24 cellular contexts compared by ENCODE assay signal in the genomic region with DNA sequence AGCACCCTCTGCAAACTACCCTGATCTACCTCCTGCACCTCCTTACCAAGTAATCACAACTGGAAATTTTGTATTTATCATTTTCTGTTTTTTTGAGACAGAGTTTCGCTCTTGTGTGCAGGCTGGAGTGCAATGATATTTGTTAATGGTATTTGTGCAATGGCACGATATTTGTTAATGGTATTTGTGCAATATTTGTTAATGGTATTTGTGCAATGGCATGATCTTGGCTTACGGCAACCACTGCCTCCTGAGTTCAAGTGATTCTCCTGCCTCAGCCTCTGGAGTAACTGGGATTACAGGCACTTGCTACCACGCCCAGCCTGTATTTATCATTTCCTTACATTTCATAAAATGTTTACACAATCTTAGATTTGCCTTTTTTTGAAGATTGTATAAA. TPM values are rescaled to one million over a fixed set of nuclear protein-coding genes. Genes with fewer than 3 reads are reported as not detected.
DNase-seq lines count a peak whose midpoint lies in the region; ATAC-seq, FAIRE-seq and TF ChIP-seq lines count a peak whose summit lies in the region.
"Had no signal": no experiment of that assay in that cellular context is flagged by ENCODE, and none has a peak within 500 bp of the region (broad histone marks: within the 10 kb centered on the region; RNA-seq: fewer than 3 reads in every experiment).

No MANE protein-coding gene starts in this region.

- in situ Hi-C loops in HepG2 (cut with HindIII; ENCODE audit: extremely low pct_ligation_motif_present, low pct_unique_long_range_greater_than_20kb), result no loop called here

- no peak for TF ChIP-seq CTCF in HepG2 (CRISPR knock-in tag; IDR thresholded peaks at IDR 0.05)
- TF ChIP-seq CTCF in neutrophil (IDR thresholded peaks at IDR 0.05), result no peak
- no peak for TF ChIP-seq CTCF in activated CD8-positive, alpha-beta T cell treated with anti-CD3 and anti-CD28 coated beads for 36 hours (IDR thresholded peaks at IDR 0.05)

- H3K9me3 Mint-ChIP-seq in activated CD8-positive, alpha-beta T cell treated with anti-CD3 and anti-CD28 coated beads for 36 hours, result no peaks in the 10 kb centered on the region

- no peak overlapping the region for H3K9ac ChIP-seq in HepG2 (ENCODE audit: insufficient read depth, low read depth, low read length)

- no peak overlapping the region for H3K27ac Mint-ChIP-seq in activated CD8-positive, alpha-beta T cell treated with anti-CD3 and anti-CD28 coated beads for 36 hours

- POLR2A ChIA-PET in HepG2 (lab: Yijun Ruan, JAX), result interaction anchor here (0.5 kb wide), 1 partner anchor 1005 kb away, joined by 4 read pairs; no protein-coding TSS in a partner anchor
- POLR2A ChIA-PET in activated CD8-positive, alpha-beta T cell treated with anti-CD3 and anti-CD28 coated beads for 36 hours (lab: Charles Lee), result interaction anchor here (0.6 to 3.2 kb wide), 3 partner anchors 10 to 217 kb away, joined by 3 to 14 read pairs (median 3); a partner anchor contains a TSS

- no peaks in the 10 kb centered on the region for H3K79me2 ChIP-seq in HepG2 (ENCODE audit: insufficient read depth, low read length)

- H3K4me2 ChIP-seq in HepG2 (ENCODE audit: low read depth, low read length), result no peak overlapping the region

- H3K27me3 ChIP-seq in HepG2 (ENCODE audit: control insufficient read depth in 1 of 2, insufficient read depth in 2 of 2, low read length in 2 of 2) (peaks cover 0 to 2% of the 10 kb centered on the region in 2 experiments; a peak in 2 of 5 replicates), neutrophil (no peaks in the 10 kb centered on the region)
- H3K27me3 ChIP-seq: BE2C; BLaER1 treated with 17β-estradiol and CSF1 and Interleukin-3, amounts not matched to agents 10 nM and 100 nM had no signal

- H3K4me1 Mint-ChIP-seq in activated CD8-positive, alpha-beta T cell treated with anti-CD3 and anti-CD28 coated beads for 36 hours (ENCODE audit: low read depth), result peaks cover 39% of the 10 kb centered on the region

- TF ChIP-seq RAD21 in HepG2 (CRISPR knock-in tag; IDR thresholded peaks at IDR 0.05), result no peak

- TF ChIP-seq POLR2A in GM12892 (IDR thresholded peaks at IDR 0.05; ENCODE audit: low read depth, low read length) (no peak), HepG2 (IDR thresholded peaks at IDR 0.05; ENCODE audit: insufficient read depth in 1 of 2, low read depth in 2 of 2, low read length in 2 of 2) (no peak)

- H3K27ac ChIP-seq in HepG2 (ENCODE audit: extremely low read length, insufficient read depth, low read length), result no peak overlapping the region
- peak overlapping the region; percentile 47 for H3K27ac ChIP-seq in neutrophil
- H3K27ac ChIP-seq: A549 had no signal

- no peaks in the 10 kb centered on the region for H4K20me1 ChIP-seq in HepG2 (ENCODE audit: insufficient read depth, low read length)
- H4K20me1 ChIP-seq: BLaER1 treated with 17β-estradiol and CSF1 and Interleukin-3, amounts not matched to agents 10 nM and 100 nM had no signal

- H3K4me3 Mint-ChIP-seq in activated CD8-positive, alpha-beta T cell treated with anti-CD3 and anti-CD28 coated beads for 36 hours, result no peak overlapping the region
- H3K4me3 Mint-ChIP-seq: CD4-positive, alpha-beta memory T cell had no signal

- no peak overlapping the region for H3K4me3 ChIP-seq in HepG2 (replicated peaks in 1 of 3; ENCODE audit: insufficient read depth in 1 of 3, low read depth in 2 of 3, low read length in 3 of 3)
- no peak overlapping the region for H3K4me3 ChIP-seq in neutrophil (ENCODE audit: low read depth in 1 of 2, low read length in 1 of 2)
- H3K4me3 ChIP-seq: A549; BLaER1 treated with 17β-estradiol and CSF1 and Interleukin-3, amounts not matched to agents 10 nM and 100 nM; HAP-1 had no signal

- H3K36me3 ChIP-seq in HepG2 (replicated peaks in 1 of 2; ENCODE audit: control insufficient read depth in 1 of 2, insufficient read depth in 2 of 2, low read length in 2 of 2) (no peaks in the 10 kb centered on the region), neutrophil (no peaks in the 10 kb centered on the region)
- H3K36me3 ChIP-seq: BE2C; BLaER1 treated with 17β-estradiol and CSF1 and Interleukin-3, amounts not matched to agents 10 nM and 100 nM; HAP-1 had no signal

- CTCF ChIA-PET in HepG2 (lab: Yijun Ruan, JAX; ENCODE audit: low intra/inter-chr PET ratio, low total read pairs), result no interaction called here
- CTCF ChIA-PET in activated CD8-positive, alpha-beta T cell treated with anti-CD3 and anti-CD28 coated beads for 36 hours (lab: Charles Lee), result interaction anchor here (1.9 to 10.7 kb wide), 3 partner anchors 15 to 30 kb away, joined by 6 to 269 read pairs (median 9); no protein-coding TSS in a partner anchor

- DNase-seq in GM12892 (ENCODE audit: insufficient read length), result no peak
- DNase-seq in HepG2 (ENCODE audit: low spot score), result no peak
- no peak for DNase-seq in HCEC 1CT
- no peak for DNase-seq in activated CD8-positive, alpha-beta T cell treated with anti-CD3 and anti-CD28 coated beads for 36 hours
- DNase-seq in NCI-H2227 (lab: John Stamatoyannopoulos, UW; ENCODE audit: unreplicated experiment), result no peak
- DNase-seq: 8988T; ACHN; AML-193; BE2C; Calu3; CD4-positive, alpha-beta memory T cell; COR-L47; DMS53; DMS79 treated with DMSO at 0.1 percent for 48 hours; GF-D8; GOT3 had no signal

- intact Hi-C loops in HepG2 (cut with micrococcal nuclease; ENCODE audit: unreplicated experiment), result no loop called here
- intact Hi-C loops in activated CD8-positive, alpha-beta T cell treated with anti-CD3 and anti-CD28 coated beads for 36 hours (cut with micrococcal nuclease), result no loop called here

- no peak for ATAC-seq in HepG2
- no peak for ATAC-seq in activated CD8-positive, alpha-beta T cell treated with anti-CD3 and anti-CD28 coated beads for 36 hours
- ATAC-seq: A549 had no signal

- H3K9me3 ChIP-seq in HepG2 (ENCODE audit: low read length) (no peaks in the 10 kb centered on the region), neutrophil (no peaks in the 10 kb centered on the region)
- H3K9me3 ChIP-seq: A549; BE2C; BLaER1 treated with 17β-estradiol and CSF1 and Interleukin-3, amounts not matched to agents 10 nM and 100 nM; HAP-1 had no signal

- H3K27me3 Mint-ChIP-seq in activated CD8-positive, alpha-beta T cell treated with anti-CD3 and anti-CD28 coated beads for 36 hours, result no peaks in the 10 kb centered on the region

- BruUV-seq in HepG2 (replicated peaks; lab: Mats Ljungman, UMichigan), result no TSS peak

- no peaks in the 10 kb centered on the region for H3K36me3 Mint-ChIP-seq in activated CD8-positive, alpha-beta T cell treated with anti-CD3 and anti-CD28 coated beads for 36 hours (ENCODE audit: low read depth)
- H3K36me3 Mint-ChIP-seq: CD4-positive, alpha-beta memory T cell had no signal

- H3K4me1 ChIP-seq in HepG2 (ENCODE audit: insufficient read depth, low read length) (peaks cover 11% of the 10 kb centered on the region), neutrophil (ENCODE audit: control insufficient read depth in 1 of 2, insufficient read depth in 1 of 2, low read depth in 1 of 2, low read length in 1 of 2) (peaks cover 58 to 74% of the 10 kb centered on the region in 2 experiments)

- peak; percentile 42 for FAIRE-seq in GM12892 (lab: Jason Lieb, UNC)
- no peak for FAIRE-seq in HepG2 (lab: Jason Lieb, UNC)
- FAIRE-seq: A549, GM12891, H54 had no signal

- H2AFZ ChIP-seq in HepG2 (ENCODE audit: low read length), result no peak overlapping the region

- WGBS in HepG2 (ENCODE audit: low lambda C conversion rate), result 5% methylated on average over 4 of the region's 4 CpGs

- no peak for TF ChIP-seq EP300 in HepG2 (IDR thresholded peaks at IDR 0.05; ENCODE audit: low read depth in 2 of 2, low read length in 2 of 2)
- no peak for TF ChIP-seq EP300 in HepG2 (CRISPR knock-in tag; IDR thresholded peaks at IDR 0.05; ENCODE audit: borderline replicate concordance)

RNA-seq across cellular contexts. Expression of a gene that starts 5.7 kb away (rescaled TPM):
- polyA plus RNA-seq in GM12892 (2012; ENCODE audit: missing spikeins), result 17.4 TPM
- total RNA-seq in HepG2 (2016; rRNA removed; fragmentation: Illumina TruSeq; extraction: Trizol), result 28.4 and 33.8 TPM in 2 replicates
- total RNA-seq in HepG2 (2016; cell fraction: cytosol; rRNA removed; fragmentation: Illumina TruSeq; extraction: Trizol; ENCODE audit: low read depth), result 3.8 and 4.0 TPM in 2 replicates
- total RNA-seq in HepG2 (2016; cell fraction: insoluble cytoplasmic fraction; rRNA removed; fragmentation: Illumina TruSeq; extraction: Trizol), result 28.8 and 35.2 TPM in 2 replicates
- total RNA-seq in HepG2 (2016; cell fraction: membrane; rRNA removed; fragmentation: Illumina TruSeq; extraction: Trizol), result 10.9 and 13.5 TPM in 2 replicates
- total RNA-seq in HepG2 (2016; cell fraction: nucleus; rRNA removed; fragmentation: Illumina TruSeq; extraction: Trizol), result 19.3 and 24.6 TPM in 2 replicates
- polyA plus RNA-seq in HepG2 (2011; rRNA removed), result 17.7 and 24.4 TPM in 2 replicates
- polyA plus RNA-seq in HepG2 (2011; cell fraction: cytosol; rRNA removed), result 23.1 and 25.7 TPM in 2 replicates
- 23.3 and 25.9 TPM in 2 replicates for polyA plus RNA-seq in HepG2 (2011; cell fraction: nucleus; rRNA removed)
- polyA plus RNA-seq in HepG2 (2012), result 13.2 and 15.4 TPM in 2 replicates
- polyA plus RNA-seq in HepG2 (2016; cell fraction: cytosol; fragmentation: Illumina TruSeq; extraction: Trizol; ENCODE audit: low read depth), result 1.1 and 1.3 TPM in 2 replicates
- 29.8 and 32.2 TPM in 2 replicates for polyA plus RNA-seq in HepG2 (2016; cell fraction: insoluble cytoplasmic fraction; fragmentation: Illumina TruSeq; extraction: Trizol; ENCODE audit: low read depth)
- polyA plus RNA-seq in HepG2 (2016; cell fraction: membrane; fragmentation: Illumina TruSeq; extraction: Trizol; ENCODE audit: low read depth), result 3.2 and 4.2 TPM in 2 replicates
- 25.5 and 30.5 TPM in 2 replicates for polyA plus RNA-seq in HepG2 (2016; cell fraction: nucleus; fragmentation: Illumina TruSeq; extraction: Trizol; ENCODE audit: insufficient read depth, low read depth)
- polyA minus RNA-seq in HepG2 (2011; rRNA and poly(A)+ RNA removed; ENCODE audit: low replicate concordance), result 23.1 and 37.5 TPM in 2 replicates
- polyA minus RNA-seq in HepG2 (2011; cell fraction: cytosol; rRNA and poly(A)+ RNA removed), result 20.2 and 23.5 TPM in 2 replicates
- 20.9 and 33.4 TPM in 2 replicates for polyA minus RNA-seq in HepG2 (2011; cell fraction: nucleus; rRNA and poly(A)+ RNA removed)
- 10 to 100 TPM; 26.7 to 29.6 TPM for total RNA-seq in activated CD8-positive, alpha-beta T cell treated with anti-CD3 and anti-CD28 coated beads for 36 hours

RNA-seq across cellular contexts. Expression of a gene that starts 10.2 kb away (rescaled TPM):
- polyA plus RNA-seq in GM12892 (2012; ENCODE audit: missing spikeins), result not detected
- total RNA-seq in HepG2 (2016; rRNA removed; fragmentation: Illumina TruSeq; extraction: Trizol), result not detected in 2 replicates
- not detected in 2 replicates for total RNA-seq in HepG2 (2016; cell fraction: cytosol; rRNA removed; fragmentation: Illumina TruSeq; extraction: Trizol; ENCODE audit: low read depth)
- not detected in 2 replicates for total RNA-seq in HepG2 (2016; cell fraction: insoluble cytoplasmic fraction; rRNA removed; fragmentation: Illumina TruSeq; extraction: Trizol)
- total RNA-seq in HepG2 (2016; cell fraction: membrane; rRNA removed; fragmentation: Illumina TruSeq; extraction: Trizol), result not detected in 2 replicates
- not detected in 2 replicates for total RNA-seq in HepG2 (2016; cell fraction: nucleus; rRNA removed; fragmentation: Illumina TruSeq; extraction: Trizol)
- not detected in 2 replicates for polyA plus RNA-seq in HepG2 (2011; rRNA removed)
- polyA plus RNA-seq in HepG2 (2011; cell fraction: cytosol; rRNA removed), result not detected in 2 replicates
- not detected in 2 replicates for polyA plus RNA-seq in HepG2 (2011; cell fraction: nucleus; rRNA removed)
- not detected in 2 replicates for polyA plus RNA-seq in HepG2 (2012)
- not detected in 2 replicates for polyA plus RNA-seq in HepG2 (2016; cell fraction: cytosol; fragmentation: Illumina TruSeq; extraction: Trizol; ENCODE audit: low read depth)
- not detected in 2 replicates for polyA plus RNA-seq in HepG2 (2016; cell fraction: insoluble cytoplasmic fraction; fragmentation: Illumina TruSeq; extraction: Trizol; ENCODE audit: low read depth)
- polyA plus RNA-seq in HepG2 (2016; cell fraction: membrane; fragmentation: Illumina TruSeq; extraction: Trizol; ENCODE audit: low read depth), result not detected in 2 replicates
- polyA plus RNA-seq in HepG2 (2016; cell fraction: nucleus; fragmentation: Illumina TruSeq; extraction: Trizol; ENCODE audit: insufficient read depth, low read depth), result not detected in 2 replicates
- not detected in 2 replicates for polyA minus RNA-seq in HepG2 (2011; rRNA and poly(A)+ RNA removed; ENCODE audit: low replicate concordance)
- polyA minus RNA-seq in HepG2 (2011; cell fraction: cytosol; rRNA and poly(A)+ RNA removed), result not detected in 2 replicates
- not detected in 2 replicates for polyA minus RNA-seq in HepG2 (2011; cell fraction: nucleus; rRNA and poly(A)+ RNA removed)
- total RNA-seq in activated CD8-positive, alpha-beta T cell treated with anti-CD3 and anti-CD28 coated beads for 36 hours, result 1 to 10 TPM; 1.1 to 1.4 TPM
- total RNA-seq: Calu3, G401 had no signal
- polyA plus RNA-seq: A549 had no signal

RNA-seq across cellular contexts. Expression of a gene that starts 43.8 kb away (rescaled TPM):
- 5.1 TPM for polyA plus RNA-seq in GM12892 (2012; ENCODE audit: missing spikeins)
- total RNA-seq in HepG2 (2016; rRNA removed; fragmentation: Illumina TruSeq; extraction: Trizol), result 2.2 and 3.0 TPM in 2 replicates
- total RNA-seq in HepG2 (2016; cell fraction: cytosol; rRNA removed; fragmentation: Illumina TruSeq; extraction: Trizol; ENCODE audit: low read depth), result 0.40 and 0.79 TPM in 2 replicates
- total RNA-seq in HepG2 (2016; cell fraction: insoluble cytoplasmic fraction; rRNA removed; fragmentation: Illumina TruSeq; extraction: Trizol), result 1.9 and 2.6 TPM in 2 replicates
- total RNA-seq in HepG2 (2016; cell fraction: membrane; rRNA removed; fragmentation: Illumina TruSeq; extraction: Trizol), result 1.6 and 1.8 TPM in 2 replicates
- total RNA-seq in HepG2 (2016; cell fraction: nucleus; rRNA removed; fragmentation: Illumina TruSeq; extraction: Trizol), result 3.4 and 3.8 TPM in 2 replicates
- polyA plus RNA-seq in HepG2 (2011; rRNA removed), result 2.4 and 2.9 TPM in 2 replicates
- 1.2 and 1.3 TPM in 2 replicates for polyA plus RNA-seq in HepG2 (2011; cell fraction: cytosol; rRNA removed)
- polyA plus RNA-seq in HepG2 (2011; cell fraction: nucleus; rRNA removed), result 4.7 and 5.1 TPM in 2 replicates
- polyA plus RNA-seq in HepG2 (2012), result 2.9 and 4.3 TPM in 2 replicates
- 0.14 and 0.19 TPM in 2 replicates for polyA plus RNA-seq in HepG2 (2016; cell fraction: cytosol; fragmentation: Illumina TruSeq; extraction: Trizol; ENCODE audit: low read depth)
- polyA plus RNA-seq in HepG2 (2016; cell fraction: insoluble cytoplasmic fraction; fragmentation: Illumina TruSeq; extraction: Trizol; ENCODE audit: low read depth), result 2.9 and 3.1 TPM in 2 replicates
- polyA plus RNA-seq in HepG2 (2016; cell fraction: membrane; fragmentation: Illumina TruSeq; extraction: Trizol; ENCODE audit: low read depth), result 0.69 and 0.73 TPM in 2 replicates
- polyA plus RNA-seq in HepG2 (2016; cell fraction: nucleus; fragmentation: Illumina TruSeq; extraction: Trizol; ENCODE audit: insufficient read depth, low read depth), result 6.6 and 7.8 TPM in 2 replicates
- polyA minus RNA-seq in HepG2 (2011; rRNA and poly(A)+ RNA removed; ENCODE audit: low replicate concordance), result 4.0 and 8.3 TPM in 2 replicates
- polyA minus RNA-seq in HepG2 (2011; cell fraction: cytosol; rRNA and poly(A)+ RNA removed), result 1.7 and 1.9 TPM in 2 replicates
- 2.8 and 3.6 TPM in 2 replicates for polyA minus RNA-seq in HepG2 (2011; cell fraction: nucleus; rRNA and poly(A)+ RNA removed)
- total RNA-seq in activated CD8-positive, alpha-beta T cell treated with anti-CD3 and anti-CD28 coated beads for 36 hours, result 10 to 100 TPM; 11.1 to 12.8 TPM

RNA-seq across cellular contexts. Expression of a gene that starts 47.1 kb away (rescaled TPM):
- 0.49 TPM for polyA plus RNA-seq in GM12892 (2012; ENCODE audit: missing spikeins)
- not detected in 2 replicates for total RNA-seq in HepG2 (2016; rRNA removed; fragmentation: Illumina TruSeq; extraction: Trizol)
- total RNA-seq in HepG2 (2016; cell fraction: cytosol; rRNA removed; fragmentation: Illumina TruSeq; extraction: Trizol; ENCODE audit: low read depth), result not detected in 2 replicates
- total RNA-seq in HepG2 (2016; cell fraction: insoluble cytoplasmic fraction; rRNA removed; fragmentation: Illumina TruSeq; extraction: Trizol), result 0.41 TPM in 1 of 2 replicates, not detected in the other
- total RNA-seq in HepG2 (2016; cell fraction: membrane; rRNA removed; fragmentation: Illumina TruSeq; extraction: Trizol), result 0.14 TPM in 1 of 2 replicates, not detected in the other
- total RNA-seq in HepG2 (2016; cell fraction: nucleus; rRNA removed; fragmentation: Illumina TruSeq; extraction: Trizol), result 0.50 TPM in 1 of 2 replicates, not detected in the other
- polyA plus RNA-seq in HepG2 (2011; rRNA removed), result 0.50 and 0.55 TPM in 2 replicates
- 0.08 TPM in 1 of 2 replicates, not detected in the other for polyA plus RNA-seq in HepG2 (2011; cell fraction: cytosol; rRNA removed)
- polyA plus RNA-seq in HepG2 (2011; cell fraction: nucleus; rRNA removed), result 1.1 and 1.2 TPM in 2 replicates
- polyA plus RNA-seq in HepG2 (2012), result 0.55 and 0.60 TPM in 2 replicates
- 0.17 and 0.19 TPM in 2 replicates for polyA plus RNA-seq in HepG2 (2016; cell fraction: cytosol; fragmentation: Illumina TruSeq; extraction: Trizol; ENCODE audit: low read depth)
- not detected in 2 replicates for polyA plus RNA-seq in HepG2 (2016; cell fraction: insoluble cytoplasmic fraction; fragmentation: Illumina TruSeq; extraction: Trizol; ENCODE audit: low read depth)
- not detected in 2 replicates for polyA plus RNA-seq in HepG2 (2016; cell fraction: membrane; fragmentation: Illumina TruSeq; extraction: Trizol; ENCODE audit: low read depth)
- 1.0 and 1.4 TPM in 2 replicates for polyA plus RNA-seq in HepG2 (2016; cell fraction: nucleus; fragmentation: Illumina TruSeq; extraction: Trizol; ENCODE audit: insufficient read depth, low read depth)
- 0.90 TPM in 1 of 2 replicates, not detected in the other for polyA minus RNA-seq in HepG2 (2011; rRNA and poly(A)+ RNA removed; ENCODE audit: low replicate concordance)
- polyA minus RNA-seq in HepG2 (2011; cell fraction: cytosol; rRNA and poly(A)+ RNA removed), result not detected in 2 replicates
- 0.62 and 1.0 TPM in 2 replicates for polyA minus RNA-seq in HepG2 (2011; cell fraction: nucleus; rRNA and poly(A)+ RNA removed)
- 1 to 10 TPM in 1 of 2 experiments, under 1 TPM in 1; 0.98 to 2.0 TPM for total RNA-seq in activated CD8-positive, alpha-beta T cell treated with anti-CD3 and anti-CD28 coated beads for 36 hours
- total RNA-seq: Calu3, Daoy, G401 had no signal
